20 cellular contexts compared by ENCODE assay signal in the genomic region with DNA sequence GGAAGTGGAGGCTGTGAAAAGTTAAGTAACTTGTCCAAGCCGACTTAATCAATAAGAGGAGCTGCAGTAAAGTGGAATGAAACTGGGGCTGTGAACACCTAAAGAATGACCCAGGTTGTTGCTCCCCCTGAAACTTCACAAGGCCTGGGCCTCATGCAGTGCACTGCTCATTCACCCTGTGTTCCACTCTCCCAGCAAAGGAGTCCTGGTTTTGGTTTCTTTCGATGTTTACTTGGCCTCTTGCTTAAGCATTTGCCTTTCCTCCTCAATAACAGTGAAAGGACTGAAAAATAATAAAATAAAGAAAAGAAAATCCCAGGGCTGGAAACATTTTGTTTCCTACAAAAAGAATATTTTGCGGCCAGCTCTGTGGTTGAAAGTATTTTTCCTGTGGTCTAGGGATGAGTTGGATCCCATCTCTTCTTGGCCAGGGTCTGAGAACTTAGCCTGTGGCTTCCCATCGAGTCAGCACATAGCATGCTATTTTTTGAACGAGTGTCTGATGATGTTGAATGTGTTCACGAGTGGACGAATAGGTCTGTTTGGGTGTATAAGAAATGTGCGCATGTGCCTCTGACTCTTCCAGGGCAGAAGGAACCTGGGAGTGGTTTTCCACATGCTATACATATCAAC.
A peak's percentile ranks its signal among the peaks of the same experiment; 100 is the strongest.
DNase-seq lines count a peak whose midpoint lies in the region; ATAC-seq and TF ChIP-seq lines count a peak whose summit lies in the region.
"Had no signal": no experiment of that assay in that cellular context is flagged by ENCODE, and none has a peak within 500 bp of the region (broad histone marks: within the 10 kb centered on the region; RNA-seq: fewer than 3 reads in every experiment).

No MANE protein-coding gene starts in this region.

- dilution Hi-C loops in mammary epithelial cell (cut with HindIII; ENCODE audit: low sequenced_read_pairs), result no loop called here

- no peak overlapping the region for H3K4me2 ChIP-seq in SK-N-SH
- peak overlapping the region; percentile 39 for H3K4me2 ChIP-seq in mammary epithelial cell (ENCODE audit: insufficient read depth, low read depth, low read length)

- no peaks in the 10 kb centered on the region for H3K9me3 ChIP-seq in SK-N-SH
- H3K9me3 ChIP-seq in mammary epithelial cell (replicated peaks; ENCODE audit: insufficient read depth, low read length), result no peaks in the 10 kb centered on the region
- no peaks in the 10 kb centered on the region for H3K9me3 ChIP-seq in mucosa of rectum (ENCODE audit: control insufficient read depth in 2 of 2, low read length in 2 of 2)
- no peaks in the 10 kb centered on the region for H3K9me3 ChIP-seq in vagina
- H3K9me3 ChIP-seq in transverse colon, result no peaks in the 10 kb centered on the region
- H3K9me3 ChIP-seq in thyroid gland, result no peaks in the 10 kb centered on the region
- H3K9me3 ChIP-seq: right lobe of liver had no signal

- BruUV-seq in mammary epithelial cell (replicated peaks; lab: Mats Ljungman, UMichigan), result no TSS peak

- TF ChIP-seq EP300 in SK-N-SH (IDR thresholded peaks at IDR 0.05; ENCODE audit: borderline replicate concordance in 1 of 2, low read depth in 1 of 2, low read length in 1 of 2) (no peak), transverse colon (IDR thresholded peaks at IDR 0.05; ENCODE audit: low read depth) (no peak)

- POLR2A ChIA-PET in SK-N-SH (lab: Yijun Ruan, JAX), result no interaction called here

- ATAC-seq in SK-N-SH treated with all-trans-retinoic acid at 6 μM for 48 hours (no peak), GM18520 (IDR thresholded peaks at IDR 0.05; ENCODE audit: unreplicated experiment) (no peak)
- ATAC-seq: right lobe of liver had no signal

- H3K4me3 ChIP-seq in SK-N-SH (ENCODE audit: low read depth in 2 of 2, low read length in 1 of 2) (no peak overlapping the region), mammary epithelial cell (replicated peaks in 1 of 3; ENCODE audit: insufficient read depth in 1 of 3, low read depth in 2 of 3, low read length in 3 of 3) (no peak overlapping the region), mucosa of rectum (ENCODE audit: low read length in 2 of 2) (no peak overlapping the region), vagina (no peak overlapping the region), transverse colon (no peak overlapping the region), thyroid gland (replicated peaks in 1 of 3) (no peak overlapping the region)
- H3K4me3 ChIP-seq: right lobe of liver had no signal

- H2AFZ ChIP-seq in SK-N-SH (ENCODE audit: low read depth), result no peak overlapping the region
- peak overlapping the region; percentile 44 for H2AFZ ChIP-seq in mammary epithelial cell (ENCODE audit: low read depth, low read length)

- H3K79me2 ChIP-seq in SK-N-SH (ENCODE audit: insufficient read depth), result no peaks in the 10 kb centered on the region
- H3K79me2 ChIP-seq in mammary epithelial cell (ENCODE audit: insufficient read depth, low read length), result no peaks in the 10 kb centered on the region

- peak overlapping the region in 1 of 2 experiments; percentile 60; a peak in 1 of 4 replicates for H3K27ac ChIP-seq in SK-N-SH (ENCODE audit: low read depth in 2 of 2, low read length in 1 of 2)
- H3K27ac ChIP-seq in mammary epithelial cell (ENCODE audit: insufficient read depth, low read depth, low read length), result no peak overlapping the region
- peak overlapping the region; percentile 21 to 52 for H3K27ac ChIP-seq in mucosa of rectum (ENCODE audit: low read depth in 2 of 2, low read length in 2 of 2)
- H3K27ac ChIP-seq in vagina, result peak overlapping the region; percentile 47
- peak overlapping the region in 1 of 4 donors; percentile 11 for H3K27ac ChIP-seq in transverse colon
- H3K27ac ChIP-seq in thyroid gland, result peak overlapping the region in 1 of 3 donors; percentile 3
- H3K27ac ChIP-seq: 22Rv1, right lobe of liver had no signal

- intact Hi-C loops in mammary epithelial cell (cut with micrococcal nuclease) (no loop called here), vagina (cut with DNase I) (no loop called here), transverse colon (cut with DNase I; ENCODE audit: low total_unique reads) (no loop called here), thyroid gland (cut with DNase I) (no loop called here)

- H3K36me3 ChIP-seq in SK-N-SH (replicated peaks in 1 of 2; ENCODE audit: control insufficient read depth in 1 of 2, insufficient read depth in 2 of 2, low read length in 1 of 2) (no peaks in the 10 kb centered on the region), mammary epithelial cell (ENCODE audit: insufficient read depth, low read length) (no peaks in the 10 kb centered on the region), mucosa of rectum (ENCODE audit: control insufficient read depth in 2 of 2, insufficient read depth in 2 of 2, low read length in 2 of 2) (no peaks in the 10 kb centered on the region), vagina (no peaks in the 10 kb centered on the region), transverse colon (no peaks in the 10 kb centered on the region), thyroid gland (no peaks in the 10 kb centered on the region)
- H3K36me3 ChIP-seq: right lobe of liver had no signal

- no peaks in the 10 kb centered on the region for H3K9me2 ChIP-seq in SK-N-SH

- no peak overlapping the region for H3K9ac ChIP-seq in SK-N-SH
- no peak overlapping the region for H3K9ac ChIP-seq in mammary epithelial cell (ENCODE audit: insufficient read depth, low read length)
- no peak overlapping the region for H3K9ac ChIP-seq in mucosa of rectum (ENCODE audit: low read depth in 1 of 2, low read length in 2 of 2)

- TF ChIP-seq RAD21 in SK-N-SH (IDR thresholded peaks at IDR 0.05; ENCODE audit: low read length), result no peak

- CTCF ChIA-PET in SK-N-SH (lab: Yijun Ruan, JAX) (interaction anchor here (0.6 kb wide), 1 partner anchor 351 kb away, joined by 5 read pairs; no protein-coding TSS in a partner anchor), mammary epithelial cell (lab: Charles Lee; ENCODE audit: low non-redundant PET) (no interaction called here)

- in situ Hi-C loops in mammary epithelial cell (cut with MboI; ENCODE audit: low sequenced_read_pairs in 2 of 2) (no loop called here), transverse colon (cut with MboI; ENCODE audit: low pct_ligation_motif_present in 1 of 4, low pct_unique_long_range_greater_than_20kb in 1 of 4, low sequenced_read_pairs in 3 of 4) (no loop called here)

- H3K27me3 ChIP-seq in SK-N-SH (ENCODE audit: insufficient read depth) (no peaks in the 10 kb centered on the region), mammary epithelial cell (ENCODE audit: insufficient read depth, low read length) (no peaks in the 10 kb centered on the region), mucosa of rectum (ENCODE audit: control insufficient read depth in 2 of 2, insufficient read depth in 2 of 2, low read length in 2 of 2) (no peaks in the 10 kb centered on the region), vagina (no peaks in the 10 kb centered on the region), transverse colon (no peaks in the 10 kb centered on the region), thyroid gland (no peaks in the 10 kb centered on the region)
- H3K27me3 ChIP-seq: right lobe of liver had no signal

- TF ChIP-seq POLR2A in vagina (IDR thresholded peaks at IDR 0.05) (no peak), transverse colon (IDR thresholded peaks at IDR 0.05) (no peak), thyroid gland (IDR thresholded peaks at IDR 0.05) (no peak)

- H3K4me1 ChIP-seq in SK-N-SH (ENCODE audit: control insufficient read depth in 1 of 2, insufficient read depth in 2 of 2, low read depth in 1 of 2, low read length in 1 of 2) (no peaks in the 10 kb centered on the region; a peak in 2 of 4 replicates), mammary epithelial cell (ENCODE audit: insufficient read depth, low read length) (peaks cover 30% of the 10 kb centered on the region), mucosa of rectum (ENCODE audit: control insufficient read depth in 2 of 2, insufficient read depth in 2 of 2, low read length in 2 of 2) (no peaks in the 10 kb centered on the region), vagina (peaks cover 40% of the 10 kb centered on the region), transverse colon (peaks cover 0 to 25% (median 0%) of the 10 kb centered on the region in 4 donors), thyroid gland (peaks cover 0 to 15% of the 10 kb centered on the region in 2 donors)

- DNase-seq in SK-N-SH (no peak), mammary epithelial cell (peak; percentile 61), vagina (ENCODE audit: extremely low spot score in 2 of 2) (no peak), transverse colon (no peak), thyroid gland (no peak)
- DNase-seq: activated CD4-positive, alpha-beta T cell treated with anti-CD3 and anti-CD28 coated beads, Interleukin-2, amount 50 U/mL, for 1 hour; activated naive CD4-positive, alpha-beta T cell treated with anti-CD3 and anti-CD28 coated beads, Interleukin-2, amount 50 U/mL, for 16 hours; CD4-positive, alpha-beta memory T cell; DMS79; left cardiac atrium; NCI-H2029; NCI-H446; NK-92 treated with Interleukin-12 subunit alpha and Interleukin-12 subunit beta, amount 100 ng/mL, for 24 hours; occipital lobe; right lobe of liver; RPMI8226 had no signal

- TF ChIP-seq CTCF in SK-N-SH (IDR thresholded peaks at IDR 0.05) (no peak), mammary epithelial cell (conservative IDR thresholded peaks at IDR 0.05 in 1 of 2, IDR thresholded peaks at IDR 0.05 in 1 of 2; ENCODE audit: extremely low read depth in 1 of 2, insufficient read depth in 1 of 2, low read depth in 1 of 2, low read length in 2 of 2) (no peak), vagina (IDR thresholded peaks at IDR 0.05) (no peak), transverse colon (IDR thresholded peaks at IDR 0.05) (no peak), thyroid gland (IDR thresholded peaks at IDR 0.05) (no peak)

- H4K20me1 ChIP-seq in SK-N-SH (ENCODE audit: insufficient read depth) (no peaks in the 10 kb centered on the region), mammary epithelial cell (ENCODE audit: insufficient read depth, low read length) (no peaks in the 10 kb centered on the region)

- 75% methylated on average over 8 of the region's 8 CpGs for WGBS in SK-N-SH (ENCODE audit: low lambda C conversion rate)
- 23% methylated on average over 8 of the region's 8 CpGs for WGBS in mammary epithelial cell (ENCODE audit: low coverage, missing lambda C conversion rate)
- 85 to 100% methylated on average over 2 to 8 of the region's 8 CpGs for WGBS in transverse colon (ENCODE audit: low coverage in 1 of 2), 2 donors
- WGBS in thyroid gland, 2 donors, result 69 to 76% methylated on average over 8 of the region's 8 CpGs

- H3F3A ChIP-seq in SK-N-SH (replicated peaks; ENCODE audit: insufficient read depth), result peaks cover 6% of the 10 kb centered on the region

TF ChIP-seq in SK-N-SH, 30 proteins besides CTCF, POLR2A, EP300 and RAD21 (continues in another document):
- TF ChIP-seq SIN3A (IDR thresholded peaks at IDR 0.05; ENCODE audit: borderline replicate concordance, low read depth, low read length) (no peak), GABPA (IDR thresholded peaks at IDR 0.05; ENCODE audit: low read depth) (no peak), JUND (IDR thresholded peaks at IDR 0.05) (no peak), FOSL2 (IDR thresholded peaks at IDR 0.05; ENCODE audit: borderline replicate concordance, low read depth) (no peak)

TF ChIP-seq in SK-N-SH treated with all-trans-retinoic acid at 6 μM for 48 hours, 23 proteins besides CTCF, POLR2A, EP300 and RAD21:
- no peak for TF ChIP-seq SNAI2 (CRISPR knock-in tag; IDR thresholded peaks at IDR 0.05)
